ENCODE assay signal across 1 cellular context in the genomic region with DNA sequence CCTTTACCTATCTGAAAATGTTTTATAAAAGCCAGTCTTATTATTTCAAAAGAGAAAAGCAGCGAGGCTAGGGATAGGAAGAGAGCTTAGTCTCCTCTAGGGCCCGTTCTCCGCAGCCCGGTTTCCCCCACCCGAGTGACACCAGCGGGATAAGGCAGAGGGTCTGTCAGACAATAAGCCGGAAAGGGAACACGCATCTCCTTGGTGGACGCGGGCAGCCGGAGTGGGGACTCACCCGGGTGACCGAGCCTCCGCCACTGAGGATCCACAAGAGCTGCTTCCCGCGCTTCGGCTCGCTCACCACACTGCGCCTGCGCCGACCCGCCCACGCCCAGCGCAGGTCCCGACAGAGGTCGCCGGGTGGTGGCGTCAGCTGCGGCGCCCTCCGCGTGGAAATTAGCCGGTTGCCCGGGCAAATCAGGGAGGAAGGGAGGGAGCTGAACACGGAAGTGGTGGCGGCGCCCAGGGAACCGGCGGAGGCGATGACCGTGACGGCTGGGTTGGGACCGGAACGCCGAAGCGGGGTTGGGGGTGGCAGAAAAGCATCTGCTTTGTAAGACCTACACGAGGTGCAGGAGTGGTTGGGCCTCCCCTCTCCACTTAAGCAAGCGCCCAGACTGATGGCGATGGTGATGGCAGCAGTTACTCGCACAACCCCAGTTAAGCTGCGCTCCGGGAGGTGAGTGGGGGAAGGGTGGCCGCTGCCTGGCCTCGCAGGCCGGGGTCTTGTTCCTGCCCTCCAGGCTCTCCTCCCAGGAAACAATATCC.
TF ChIP-seq lines count a peak whose summit lies in the region.

A gene with protein sequence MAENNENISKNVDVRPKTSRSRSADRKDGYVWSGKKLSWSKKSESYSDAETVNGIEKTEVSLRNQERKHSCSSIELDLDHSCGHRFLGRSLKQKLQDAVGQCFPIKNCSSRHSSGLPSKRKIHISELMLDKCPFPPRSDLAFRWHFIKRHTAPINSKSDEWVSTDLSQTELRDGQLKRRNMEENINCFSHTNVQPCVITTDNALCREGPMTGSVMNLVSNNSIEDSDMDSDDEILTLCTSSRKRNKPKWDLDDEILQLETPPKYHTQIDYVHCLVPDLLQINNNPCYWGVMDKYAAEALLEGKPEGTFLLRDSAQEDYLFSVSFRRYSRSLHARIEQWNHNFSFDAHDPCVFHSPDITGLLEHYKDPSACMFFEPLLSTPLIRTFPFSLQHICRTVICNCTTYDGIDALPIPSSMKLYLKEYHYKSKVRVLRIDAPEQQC (plus strand): TSS at position 444 of the 768 bp plus-strand sequence. CDS start 15,806 bp downstream, outside the sequence.
A gene with protein sequence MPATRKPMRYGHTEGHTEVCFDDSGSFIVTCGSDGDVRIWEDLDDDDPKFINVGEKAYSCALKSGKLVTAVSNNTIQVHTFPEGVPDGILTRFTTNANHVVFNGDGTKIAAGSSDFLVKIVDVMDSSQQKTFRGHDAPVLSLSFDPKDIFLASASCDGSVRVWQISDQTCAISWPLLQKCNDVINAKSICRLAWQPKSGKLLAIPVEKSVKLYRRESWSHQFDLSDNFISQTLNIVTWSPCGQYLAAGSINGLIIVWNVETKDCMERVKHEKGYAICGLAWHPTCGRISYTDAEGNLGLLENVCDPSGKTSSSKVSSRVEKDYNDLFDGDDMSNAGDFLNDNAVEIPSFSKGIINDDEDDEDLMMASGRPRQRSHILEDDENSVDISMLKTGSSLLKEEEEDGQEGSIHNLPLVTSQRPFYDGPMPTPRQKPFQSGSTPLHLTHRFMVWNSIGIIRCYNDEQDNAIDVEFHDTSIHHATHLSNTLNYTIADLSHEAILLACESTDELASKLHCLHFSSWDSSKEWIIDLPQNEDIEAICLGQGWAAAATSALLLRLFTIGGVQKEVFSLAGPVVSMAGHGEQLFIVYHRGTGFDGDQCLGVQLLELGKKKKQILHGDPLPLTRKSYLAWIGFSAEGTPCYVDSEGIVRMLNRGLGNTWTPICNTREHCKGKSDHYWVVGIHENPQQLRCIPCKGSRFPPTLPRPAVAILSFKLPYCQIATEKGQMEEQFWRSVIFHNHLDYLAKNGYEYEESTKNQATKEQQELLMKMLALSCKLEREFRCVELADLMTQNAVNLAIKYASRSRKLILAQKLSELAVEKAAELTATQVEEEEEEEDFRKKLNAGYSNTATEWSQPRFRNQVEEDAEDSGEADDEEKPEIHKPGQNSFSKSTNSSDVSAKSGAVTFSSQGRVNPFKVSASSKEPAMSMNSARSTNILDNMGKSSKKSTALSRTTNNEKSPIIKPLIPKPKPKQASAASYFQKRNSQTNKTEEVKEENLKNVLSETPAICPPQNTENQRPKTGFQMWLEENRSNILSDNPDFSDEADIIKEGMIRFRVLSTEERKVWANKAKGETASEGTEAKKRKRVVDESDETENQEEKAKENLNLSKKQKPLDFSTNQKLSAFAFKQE (minus strand): TSS at position 307 of the 768 bp plus-strand sequence. CDS start 312 bp downstream, outside the sequence.

TF ChIP-seq in HepG2, 621 proteins besides CTCF, POLR2A, EP300 and RAD21 (continued from another document and continues in another):
- TF ChIP-seq, protein P1, sequence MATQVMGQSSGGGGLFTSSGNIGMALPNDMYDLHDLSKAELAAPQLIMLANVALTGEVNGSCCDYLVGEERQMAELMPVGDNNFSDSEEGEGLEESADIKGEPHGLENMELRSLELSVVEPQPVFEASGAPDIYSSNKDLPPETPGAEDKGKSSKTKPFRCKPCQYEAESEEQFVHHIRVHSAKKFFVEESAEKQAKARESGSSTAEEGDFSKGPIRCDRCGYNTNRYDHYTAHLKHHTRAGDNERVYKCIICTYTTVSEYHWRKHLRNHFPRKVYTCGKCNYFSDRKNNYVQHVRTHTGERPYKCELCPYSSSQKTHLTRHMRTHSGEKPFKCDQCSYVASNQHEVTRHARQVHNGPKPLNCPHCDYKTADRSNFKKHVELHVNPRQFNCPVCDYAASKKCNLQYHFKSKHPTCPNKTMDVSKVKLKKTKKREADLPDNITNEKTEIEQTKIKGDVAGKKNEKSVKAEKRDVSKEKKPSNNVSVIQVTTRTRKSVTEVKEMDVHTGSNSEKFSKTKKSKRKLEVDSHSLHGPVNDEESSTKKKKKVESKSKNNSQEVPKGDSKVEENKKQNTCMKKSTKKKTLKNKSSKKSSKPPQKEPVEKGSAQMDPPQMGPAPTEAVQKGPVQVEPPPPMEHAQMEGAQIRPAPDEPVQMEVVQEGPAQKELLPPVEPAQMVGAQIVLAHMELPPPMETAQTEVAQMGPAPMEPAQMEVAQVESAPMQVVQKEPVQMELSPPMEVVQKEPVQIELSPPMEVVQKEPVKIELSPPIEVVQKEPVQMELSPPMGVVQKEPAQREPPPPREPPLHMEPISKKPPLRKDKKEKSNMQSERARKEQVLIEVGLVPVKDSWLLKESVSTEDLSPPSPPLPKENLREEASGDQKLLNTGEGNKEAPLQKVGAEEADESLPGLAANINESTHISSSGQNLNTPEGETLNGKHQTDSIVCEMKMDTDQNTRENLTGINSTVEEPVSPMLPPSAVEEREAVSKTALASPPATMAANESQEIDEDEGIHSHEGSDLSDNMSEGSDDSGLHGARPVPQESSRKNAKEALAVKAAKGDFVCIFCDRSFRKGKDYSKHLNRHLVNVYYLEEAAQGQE (IDR thresholded peaks at IDR 0.05; ENCODE audit: borderline replicate concordance in 1 of 2, low read depth in 1 of 2, low read length in 2 of 2): peak in 1 of 2 experiments; percentile 45; a peak in 1 of 4 replicates
- TF ChIP-seq, protein P2, sequence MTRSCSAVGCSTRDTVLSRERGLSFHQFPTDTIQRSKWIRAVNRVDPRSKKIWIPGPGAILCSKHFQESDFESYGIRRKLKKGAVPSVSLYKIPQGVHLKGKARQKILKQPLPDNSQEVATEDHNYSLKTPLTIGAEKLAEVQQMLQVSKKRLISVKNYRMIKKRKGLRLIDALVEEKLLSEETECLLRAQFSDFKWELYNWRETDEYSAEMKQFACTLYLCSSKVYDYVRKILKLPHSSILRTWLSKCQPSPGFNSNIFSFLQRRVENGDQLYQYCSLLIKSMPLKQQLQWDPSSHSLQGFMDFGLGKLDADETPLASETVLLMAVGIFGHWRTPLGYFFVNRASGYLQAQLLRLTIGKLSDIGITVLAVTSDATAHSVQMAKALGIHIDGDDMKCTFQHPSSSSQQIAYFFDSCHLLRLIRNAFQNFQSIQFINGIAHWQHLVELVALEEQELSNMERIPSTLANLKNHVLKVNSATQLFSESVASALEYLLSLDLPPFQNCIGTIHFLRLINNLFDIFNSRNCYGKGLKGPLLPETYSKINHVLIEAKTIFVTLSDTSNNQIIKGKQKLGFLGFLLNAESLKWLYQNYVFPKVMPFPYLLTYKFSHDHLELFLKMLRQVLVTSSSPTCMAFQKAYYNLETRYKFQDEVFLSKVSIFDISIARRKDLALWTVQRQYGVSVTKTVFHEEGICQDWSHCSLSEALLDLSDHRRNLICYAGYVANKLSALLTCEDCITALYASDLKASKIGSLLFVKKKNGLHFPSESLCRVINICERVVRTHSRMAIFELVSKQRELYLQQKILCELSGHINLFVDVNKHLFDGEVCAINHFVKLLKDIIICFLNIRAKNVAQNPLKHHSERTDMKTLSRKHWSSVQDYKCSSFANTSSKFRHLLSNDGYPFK (CRISPR knock-in tag; IDR thresholded peaks at IDR 0.05; ENCODE audit: borderline replicate concordance): peak; percentile 88; the same call in 1 of the 2 replicates
- peak; percentile 83 for TF ChIP-seq ZNF230 (CRISPR knock-in tag; IDR thresholded peaks at IDR 0.05)
- peak; percentile 84 for TF ChIP-seq YEATS4 (CRISPR knock-in tag; IDR thresholded peaks at IDR 0.05; ENCODE audit: borderline replicate concordance)
- TF ChIP-seq NBN (conservative IDR thresholded peaks at IDR 0.05): no peak
- peak; percentile 60; the same call in 1 of the 2 replicates for TF ChIP-seq MIER2 (CRISPR knock-in tag; IDR thresholded peaks at IDR 0.05)
- no peak for TF ChIP-seq MAZ (IDR thresholded peaks at IDR 0.05; ENCODE audit: borderline replicate concordance, low read depth, low read length)
- peak; percentile 75 for TF ChIP-seq MAZ (CRISPR knock-in tag; IDR thresholded peaks at IDR 0.05; ENCODE audit: low read depth)
- TF ChIP-seq, protein P3, sequence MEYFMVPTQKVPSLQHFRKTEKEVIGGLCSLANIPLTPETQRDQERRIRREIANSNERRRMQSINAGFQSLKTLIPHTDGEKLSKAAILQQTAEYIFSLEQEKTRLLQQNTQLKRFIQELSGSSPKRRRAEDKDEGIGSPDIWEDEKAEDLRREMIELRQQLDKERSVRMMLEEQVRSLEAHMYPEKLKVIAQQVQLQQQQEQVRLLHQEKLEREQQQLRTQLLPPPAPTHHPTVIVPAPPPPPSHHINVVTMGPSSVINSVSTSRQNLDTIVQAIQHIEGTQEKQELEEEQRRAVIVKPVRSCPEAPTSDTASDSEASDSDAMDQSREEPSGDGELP (IDR thresholded peaks at IDR 0.05; ENCODE audit: borderline replicate concordance, low read depth): peak; percentile 62; the same call in 1 of the 2 replicates
- TF ChIP-seq, protein P4, sequence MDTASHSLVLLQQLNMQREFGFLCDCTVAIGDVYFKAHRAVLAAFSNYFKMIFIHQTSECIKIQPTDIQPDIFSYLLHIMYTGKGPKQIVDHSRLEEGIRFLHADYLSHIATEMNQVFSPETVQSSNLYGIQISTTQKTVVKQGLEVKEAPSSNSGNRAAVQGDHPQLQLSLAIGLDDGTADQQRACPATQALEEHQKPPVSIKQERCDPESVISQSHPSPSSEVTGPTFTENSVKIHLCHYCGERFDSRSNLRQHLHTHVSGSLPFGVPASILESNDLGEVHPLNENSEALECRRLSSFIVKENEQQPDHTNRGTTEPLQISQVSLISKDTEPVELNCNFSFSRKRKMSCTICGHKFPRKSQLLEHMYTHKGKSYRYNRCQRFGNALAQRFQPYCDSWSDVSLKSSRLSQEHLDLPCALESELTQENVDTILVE (CRISPR knock-in tag; IDR thresholded peaks at IDR 0.05): peak; percentile 89
- TF ChIP-seq PPARG (CRISPR knock-in tag; conservative IDR thresholded peaks at IDR 0.05): peak; percentile 49
- no peak for TF ChIP-seq NR1H2 (CRISPR knock-in tag; IDR thresholded peaks at IDR 0.05; ENCODE audit: borderline replicate concordance, low read depth)
- TF ChIP-seq, protein P5, sequence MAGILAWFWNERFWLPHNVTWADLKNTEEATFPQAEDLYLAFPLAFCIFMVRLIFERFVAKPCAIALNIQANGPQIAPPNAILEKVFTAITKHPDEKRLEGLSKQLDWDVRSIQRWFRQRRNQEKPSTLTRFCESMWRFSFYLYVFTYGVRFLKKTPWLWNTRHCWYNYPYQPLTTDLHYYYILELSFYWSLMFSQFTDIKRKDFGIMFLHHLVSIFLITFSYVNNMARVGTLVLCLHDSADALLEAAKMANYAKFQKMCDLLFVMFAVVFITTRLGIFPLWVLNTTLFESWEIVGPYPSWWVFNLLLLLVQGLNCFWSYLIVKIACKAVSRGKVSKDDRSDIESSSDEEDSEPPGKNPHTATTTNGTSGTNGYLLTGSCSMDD (CRISPR knock-in tag; IDR thresholded peaks at IDR 0.05): no peak
- TF ChIP-seq, protein P6, sequence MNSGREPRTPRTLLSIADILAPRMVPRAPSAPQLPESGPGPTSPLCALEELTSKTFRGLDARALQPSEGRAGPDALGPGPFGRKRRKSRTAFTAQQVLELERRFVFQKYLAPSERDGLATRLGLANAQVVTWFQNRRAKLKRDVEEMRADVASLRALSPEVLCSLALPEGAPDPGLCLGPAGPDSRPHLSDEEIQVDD (CRISPR knock-in tag; IDR thresholded peaks at IDR 0.05; ENCODE audit: borderline replicate concordance): peak; percentile 60; the same call in 1 of the 2 replicates
- TF ChIP-seq ZNF713 (CRISPR knock-in tag; IDR thresholded peaks at IDR 0.05): no peak
- TF ChIP-seq SIN3A (IDR thresholded peaks at IDR 0.05; ENCODE audit: borderline replicate concordance, low read depth, low read length): peak; percentile 98
- peak; percentile 88 for TF ChIP-seq SALL1 (CRISPR knock-in tag; IDR thresholded peaks at IDR 0.05)
- TF ChIP-seq, protein P7, sequence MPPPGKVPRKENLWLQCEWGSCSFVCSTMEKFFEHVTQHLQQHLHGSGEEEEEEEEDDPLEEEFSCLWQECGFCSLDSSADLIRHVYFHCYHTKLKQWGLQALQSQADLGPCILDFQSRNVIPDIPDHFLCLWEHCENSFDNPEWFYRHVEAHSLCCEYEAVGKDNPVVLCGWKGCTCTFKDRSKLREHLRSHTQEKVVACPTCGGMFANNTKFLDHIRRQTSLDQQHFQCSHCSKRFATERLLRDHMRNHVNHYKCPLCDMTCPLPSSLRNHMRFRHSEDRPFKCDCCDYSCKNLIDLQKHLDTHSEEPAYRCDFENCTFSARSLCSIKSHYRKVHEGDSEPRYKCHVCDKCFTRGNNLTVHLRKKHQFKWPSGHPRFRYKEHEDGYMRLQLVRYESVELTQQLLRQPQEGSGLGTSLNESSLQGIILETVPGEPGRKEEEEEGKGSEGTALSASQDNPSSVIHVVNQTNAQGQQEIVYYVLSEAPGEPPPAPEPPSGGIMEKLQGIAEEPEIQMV (CRISPR knock-in tag; IDR thresholded peaks at IDR 0.05; ENCODE audit: low read depth): peak; percentile 88
- TF ChIP-seq ZNF256 (CRISPR knock-in tag; conservative IDR thresholded peaks at IDR 0.05): peak; percentile 55; the same call in 1 of the 2 replicates
- TF ChIP-seq MEIS1 (CRISPR knock-in tag; IDR thresholded peaks at IDR 0.05; ENCODE audit: borderline replicate concordance): peak; percentile 92; the same call in 1 of the 2 replicates
- peak; percentile 73 for TF ChIP-seq DR1 (CRISPR knock-in tag; IDR thresholded peaks at IDR 0.05)
